ENCODE assay signal across 20 cellular contexts in the genomic region with DNA sequence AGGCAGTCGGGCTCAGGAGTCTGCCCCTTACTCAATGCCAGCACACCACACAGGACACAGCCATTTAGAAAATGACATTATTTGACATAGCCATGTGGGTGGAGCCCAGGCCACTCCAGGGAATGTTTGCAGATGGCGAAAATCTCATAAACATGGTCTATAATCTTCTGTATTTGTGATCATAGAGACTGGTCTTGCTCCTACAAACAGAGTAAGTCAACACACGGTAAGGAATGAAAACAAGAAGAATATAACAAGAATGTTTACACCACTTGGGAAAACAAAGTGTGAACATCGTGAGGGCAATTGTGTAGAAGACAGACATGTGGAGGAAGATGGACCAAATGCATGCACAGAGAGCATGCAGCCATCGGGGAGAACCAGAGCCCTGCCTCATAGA.
DNase-seq lines count a peak whose midpoint lies in the region; ATAC-seq, FAIRE-seq and TF ChIP-seq lines count a peak whose summit lies in the region.
"Had no signal": no experiment of that assay in that cellular context is flagged by ENCODE, and none has a peak within 500 bp of the region (broad histone marks: within the 10 kb centered on the region; RNA-seq: fewer than 3 reads in every experiment).

No MANE protein-coding gene starts in this region.

- H3K27me3 ChIP-seq in GM23338 (ENCODE audit: insufficient read depth) (no peaks in the 10 kb centered on the region), H1 (replicated peaks in 1 of 4; ENCODE audit: control insufficient read depth in 3 of 4, extremely low read depth in 1 of 4, insufficient read depth in 3 of 4, low read length in 3 of 4) (no peaks in the 10 kb centered on the region), neural progenitor cell (no peaks in the 10 kb centered on the region), HepG2 (ENCODE audit: control insufficient read depth in 1 of 2, insufficient read depth in 2 of 2, low read length in 2 of 2) (peaks cover 7 to 60% of the 10 kb centered on the region in 2 experiments; a peak in 3 of 5 replicates), lower lobe of right lung (ENCODE audit: low read depth) (no peaks in the 10 kb centered on the region)
- H3K27me3 ChIP-seq: BLaER1 treated with 17β-estradiol and CSF1 and Interleukin-3, amounts not matched to agents 10 nM and 100 nM had no signal

- H2BK12ac ChIP-seq in H1 (ENCODE audit: low read depth, low read length): no peak overlapping the region

- CTCF ChIA-PET in H1 (lab: Charles Lee; ENCODE audit: partially characterized antibody) (interaction anchor here (1.8 to 3.3 kb wide), 4 partner anchors 16 to 71 kb away, joined by 4 to 13 read pairs (median 10); partner anchors contain the start of gene SEMA5B), HepG2 (lab: Yijun Ruan, JAX; ENCODE audit: low intra/inter-chr PET ratio, low total read pairs) (no interaction called here)

- H4K91ac ChIP-seq in H1 (replicated peaks; ENCODE audit: insufficient read length, low read length): no peak overlapping the region

- H3K4me3 Mint-ChIP-seq in GM23338 (no peak overlapping the region; the same call in 2 of the 3 replicates), neural progenitor cell (no peak overlapping the region)
- H3K4me3 Mint-ChIP-seq: B cell; CD4-positive, CD25-positive, alpha-beta regulatory T cell; CD8-positive, alpha-beta memory T cell had no signal

- no peak overlapping the region for H2AFZ ChIP-seq in GM23338
- no peak overlapping the region for H2AFZ ChIP-seq in H1 (ENCODE audit: low read length)
- no peak overlapping the region for H2AFZ ChIP-seq in neural progenitor cell (replicated peaks)
- no peak overlapping the region for H2AFZ ChIP-seq in HepG2 (ENCODE audit: low read length)

- H2AK5ac ChIP-seq in H1 (ENCODE audit: low read depth, low read length): no peak overlapping the region

- H3K23ac ChIP-seq in H1 (ENCODE audit: insufficient read length): no peak overlapping the region

- no peak overlapping the region for H3K4ac ChIP-seq in H1 (replicated peaks; ENCODE audit: insufficient read length, low read depth, low read length)

- no peak overlapping the region for H3K56ac ChIP-seq in H1 (replicated peaks; ENCODE audit: insufficient read length, low read depth, low read length)

- POLR2A ChIA-PET in H1 (lab: Charles Lee; ENCODE audit: partially characterized antibody): no interaction called here
- POLR2A ChIA-PET in HepG2 (lab: Yijun Ruan, JAX): no interaction called here

- H3K27me3 Mint-ChIP-seq in GM23338 (ENCODE audit: insufficient read depth, low read depth, poor library complexity) (peaks cover 21% of the 10 kb centered on the region), neural progenitor cell (ENCODE audit: insufficient read depth, low read depth) (peaks cover 9% of the 10 kb centered on the region)

- in situ Hi-C loops in HepG2 (cut with HindIII; ENCODE audit: extremely low pct_ligation_motif_present, low pct_unique_long_range_greater_than_20kb): no loop called here

- H3K36me3 Mint-ChIP-seq in GM23338 (ENCODE audit: low read depth): peaks cover 4% of the 10 kb centered on the region; the same call in 1 of the 3 replicates
- H3K36me3 Mint-ChIP-seq in neural progenitor cell: peaks cover 15% of the 10 kb centered on the region
- H3K36me3 Mint-ChIP-seq: CD4-positive, CD25-positive, alpha-beta regulatory T cell; CD8-positive, alpha-beta memory T cell had no signal

- no peak for DNase-seq in GM23338 (ENCODE audit: low spot score)
- peak; percentile 47 for DNase-seq in NCI-H69 (lab: John Stamatoyannopoulos, UW)
- DNase-seq in H1 (ENCODE audit: low read depth in 1 of 2, low spot score in 2 of 2): no peak
- no peak for DNase-seq in neural progenitor cell (ENCODE audit: low spot score)
- DNase-seq in DMS114 treated with DMSO at 0.1 percent for 48 hours (lab: John Stamatoyannopoulos, UW; ENCODE audit: unreplicated experiment): no peak
- DNase-seq in HepG2 (ENCODE audit: low spot score): no peak
- DNase-seq in lower lobe of right lung: no peak
- DNase-seq: CD4-positive, CD25-positive, alpha-beta regulatory T cell; CD8-positive, alpha-beta memory T cell; COR-L47; DMS 273 treated with DMSO at 0.1 percent for 48 hours; IMR-90 had no signal

- ATAC-seq in GM23338 (no peak), HepG2 (no peak), lower lobe of right lung (no peak)
- ATAC-seq: K562 had no signal

- H3K9me2 ChIP-seq in GM23338 (ENCODE audit: insufficient read depth): no peaks in the 10 kb centered on the region

- H4K20me1 ChIP-seq in GM23338 (replicated peaks; ENCODE audit: insufficient read depth): no peaks in the 10 kb centered on the region
- peaks cover 0 to 2% of the 10 kb centered on the region in 2 experiments for H4K20me1 ChIP-seq in H1 (replicated peaks in 1 of 2; ENCODE audit: control insufficient read depth in 1 of 2, insufficient read depth in 2 of 2, low read length in 2 of 2)
- H4K20me1 ChIP-seq in neural progenitor cell (ENCODE audit: low read depth): no peaks in the 10 kb centered on the region
- H4K20me1 ChIP-seq in HepG2 (ENCODE audit: insufficient read depth, low read length): no peaks in the 10 kb centered on the region

- H3K9ac ChIP-seq in H1 (replicated peaks in 1 of 4; ENCODE audit: extremely low read depth in 1 of 4, low read depth in 3 of 4, low read length in 3 of 4): no peak overlapping the region
- no peak overlapping the region for H3K9ac ChIP-seq in neural progenitor cell
- no peak overlapping the region for H3K9ac ChIP-seq in HepG2 (ENCODE audit: insufficient read depth, low read depth, low read length)
- H3K9ac ChIP-seq: BLaER1 treated with 17β-estradiol and CSF1 and Interleukin-3, amounts not matched to agents 10 nM and 100 nM had no signal

- H2BK5ac ChIP-seq in H1 (ENCODE audit: low read depth, low read length): no peak overlapping the region

- intact Hi-C loops in HepG2 (cut with micrococcal nuclease; ENCODE audit: unreplicated experiment): no loop called here
- intact Hi-C loops in lower lobe of right lung (cut with DNase I): no loop called here

- no peak overlapping the region for H3K14ac ChIP-seq in H1 (ENCODE audit: insufficient read length)

- H3K27ac ChIP-seq in GM23338 (ENCODE audit: low read depth) (no peak overlapping the region), H1 (ENCODE audit: low read depth, low read length) (no peak overlapping the region), neural progenitor cell (no peak overlapping the region), HepG2 (ENCODE audit: extremely low read length, insufficient read depth, low read length) (no peak overlapping the region), lower lobe of right lung (no peak overlapping the region)
- H3K27ac ChIP-seq: BLaER1 treated with 17β-estradiol and CSF1 and Interleukin-3, amounts not matched to agents 10 nM and 100 nM; HL-60 had no signal

- no peaks in the 10 kb centered on the region for H3F3A ChIP-seq in GM23338 (replicated peaks; ENCODE audit: low read depth)
- no peaks in the 10 kb centered on the region for H3F3A ChIP-seq in neural progenitor cell (ENCODE audit: low read depth)

- no peaks in the 10 kb centered on the region; the same call in 1 of the 2 replicates for H3K23me2 ChIP-seq in H1 (ENCODE audit: low read depth, low read length)

- H3K4me2 ChIP-seq in GM23338 (peak overlapping the region; percentile 53; the same call in 1 of the 2 replicates), H1 (ENCODE audit: insufficient read depth in 1 of 2, low read depth in 2 of 2, low read length in 2 of 2) (no peak overlapping the region), neural progenitor cell (no peak overlapping the region), HepG2 (ENCODE audit: low read depth, low read length) (no peak overlapping the region)
- H3K4me2 ChIP-seq: BLaER1 treated with 17β-estradiol and CSF1 and Interleukin-3, amounts not matched to agents 10 nM and 100 nM had no signal

- TF ChIP-seq RAD21 in H1 (IDR thresholded peaks at IDR 0.05 in 1 of 2, conservative IDR thresholded peaks at IDR 0.05 in 1 of 2; ENCODE audit: low read depth in 2 of 2, low read length in 2 of 2) (no peak), HepG2 (CRISPR knock-in tag; IDR thresholded peaks at IDR 0.05) (no peak)

- peaks cover 45% of the 10 kb centered on the region for H3K4me1 ChIP-seq in GM23338 (ENCODE audit: insufficient read depth)
- peaks cover 1 to 28% (median 17%) of the 10 kb centered on the region in 4 experiments for H3K4me1 ChIP-seq in H1 (replicated peaks in 1 of 4; ENCODE audit: control insufficient read depth in 3 of 4, insufficient read depth in 4 of 4, low read length in 3 of 4)
- peaks cover 15% of the 10 kb centered on the region for H3K4me1 ChIP-seq in neural progenitor cell
- H3K4me1 ChIP-seq in HepG2 (ENCODE audit: insufficient read depth, low read length): no peaks in the 10 kb centered on the region
- H3K4me1 ChIP-seq in lower lobe of right lung: peaks cover 23% of the 10 kb centered on the region
- H3K4me1 ChIP-seq: BLaER1 treated with 17β-estradiol and CSF1 and Interleukin-3, amounts not matched to agents 10 nM and 100 nM had no signal

- H3K79me2 ChIP-seq in GM23338 (replicated peaks; ENCODE audit: insufficient read depth) (no peaks in the 10 kb centered on the region), H1 (ENCODE audit: control insufficient read depth in 1 of 2, insufficient read depth in 2 of 2, low read length in 2 of 2) (no peaks in the 10 kb centered on the region), neural progenitor cell (ENCODE audit: low read depth) (no peaks in the 10 kb centered on the region), HepG2 (ENCODE audit: insufficient read depth, low read length) (no peaks in the 10 kb centered on the region)

- H3K79me1 ChIP-seq in H1 (ENCODE audit: low read depth, low read length): no peaks in the 10 kb centered on the region

- H3K4me1 Mint-ChIP-seq in GM23338 (peaks cover 50% of the 10 kb centered on the region), neural progenitor cell (peaks cover 32% of the 10 kb centered on the region)
- H3K4me1 Mint-ChIP-seq: B cell; CD4-positive, CD25-positive, alpha-beta regulatory T cell; CD8-positive, alpha-beta memory T cell had no signal

- H2BK15ac ChIP-seq in H1 (ENCODE audit: low read length): no peak overlapping the region

- no peak for TF ChIP-seq CTCF in GM23338 (conservative IDR thresholded peaks at IDR 0.05; ENCODE audit: low read depth in 2 of 2)
- TF ChIP-seq CTCF in H1 (IDR thresholded peaks at IDR 0.05; ENCODE audit: control extremely low read depth in 1 of 3, insufficient read depth in 1 of 3, low read depth in 1 of 3, low read length in 3 of 3): no peak
- TF ChIP-seq CTCF in neural progenitor cell (IDR thresholded peaks at IDR 0.05): no peak
- no peak for TF ChIP-seq CTCF in HepG2 (CRISPR knock-in tag; IDR thresholded peaks at IDR 0.05)
- TF ChIP-seq CTCF in lower lobe of right lung (IDR thresholded peaks at IDR 0.05): no peak

- H2BK120ac ChIP-seq in H1 (replicated peaks; ENCODE audit: low read depth, low read length): no peak overlapping the region

- no peak overlapping the region for H2BK20ac ChIP-seq in H1 (ENCODE audit: low read length)

- H3K9me3 ChIP-seq in H1 (ENCODE audit: insufficient read depth in 2 of 2, low read depth in 1 of 2, low read length in 1 of 2) (no peaks in the 10 kb centered on the region), neural progenitor cell (ENCODE audit: low read depth) (no peaks in the 10 kb centered on the region), HepG2 (ENCODE audit: low read length) (no peaks in the 10 kb centered on the region), lower lobe of right lung (no peaks in the 10 kb centered on the region)
- H3K9me3 ChIP-seq: BLaER1 treated with 17β-estradiol and CSF1 and Interleukin-3, amounts not matched to agents 10 nM and 100 nM; HAP-1 had no signal

- no peak overlapping the region for H4K5ac ChIP-seq in H1 (ENCODE audit: insufficient read length, low read depth, low read length)

- no peak overlapping the region for H3K27ac Mint-ChIP-seq in GM23338
- peak overlapping the region; percentile 15 for H3K27ac Mint-ChIP-seq in neural progenitor cell
- H3K27ac Mint-ChIP-seq: B cell; CD4-positive, CD25-positive, alpha-beta regulatory T cell had no signal

- H4K8ac ChIP-seq in H1 (ENCODE audit: extremely low read depth, insufficient read depth, low read length): no peak overlapping the region

- no peak overlapping the region for H3K18ac ChIP-seq in H1 (ENCODE audit: extremely low read depth, low read length)

- BruUV-seq in HepG2 (replicated peaks; lab: Mats Ljungman, UMichigan): no TSS peak

- FAIRE-seq in H1 (lab: Jason Lieb, UNC) (peak; percentile 55), HepG2 (lab: Jason Lieb, UNC) (no peak)
- FAIRE-seq: G401.6, GM12891, GM18507, K562 had no signal

- WGBS in H1 (ENCODE audit: extremely low coverage in 1 of 2, insufficient coverage in 1 of 2, insufficient read length in 1 of 2, insufficient replicate concordance in 2 of 2, low coverage in 1 of 2, low lambda C conversion rate in 2 of 2, missing lambda C conversion rate in 1 of 2), 2 experiments: 87% methylated on average over 5 of the region's 5 CpGs; no CpG with 5 or more reads in 1 of the 2 experiments
- WGBS in HepG2 (ENCODE audit: low lambda C conversion rate): 5% methylated on average over 5 of the region's 5 CpGs

- H3K36me3 ChIP-seq in GM23338 (ENCODE audit: insufficient read depth) (no peaks in the 10 kb centered on the region), H1 (ENCODE audit: control insufficient read depth in 2 of 4, insufficient read depth in 4 of 4, low read length in 3 of 4) (no peaks in the 10 kb centered on the region; a peak in 1 of 8 replicates), neural progenitor cell (no peaks in the 10 kb centered on the region), HepG2 (replicated peaks in 1 of 2; ENCODE audit: control insufficient read depth in 1 of 2, insufficient read depth in 2 of 2, low read length in 2 of 2) (no peaks in the 10 kb centered on the region), lower lobe of right lung (no peaks in the 10 kb centered on the region)
- H3K36me3 ChIP-seq: BLaER1 treated with 17β-estradiol and CSF1 and Interleukin-3, amounts not matched to agents 10 nM and 100 nM; HAP-1 had no signal

- H3K4me3 ChIP-seq in GM23338 (no peak overlapping the region), H1 (ENCODE audit: extremely low read depth in 1 of 4, insufficient read depth in 2 of 4, low read depth in 3 of 4, low read length in 4 of 4) (no peak overlapping the region), neural progenitor cell (no peak overlapping the region), HepG2 (replicated peaks in 1 of 3; ENCODE audit: insufficient read depth in 1 of 3, low read depth in 2 of 3, low read length in 3 of 3) (no peak overlapping the region), lower lobe of right lung (no peak overlapping the region)
- H3K4me3 ChIP-seq: BLaER1 treated with 17β-estradiol and CSF1 and Interleukin-3, amounts not matched to agents 10 nM and 100 nM; HAP-1; K562 had no signal

- TF ChIP-seq POLR2A in H1 (IDR thresholded peaks at IDR 0.05; ENCODE audit: control extremely low read depth in 1 of 2, low read depth in 2 of 2, low read length in 2 of 2) (no peak), HepG2 (IDR thresholded peaks at IDR 0.05; ENCODE audit: insufficient read depth in 1 of 2, low read depth in 2 of 2, low read length in 2 of 2) (no peak)

- TF ChIP-seq EP300 in H1 (IDR thresholded peaks at IDR 0.05; ENCODE audit: borderline replicate concordance in 1 of 2, low read depth in 2 of 2, low read length in 2 of 2) (no peak), HepG2 (IDR thresholded peaks at IDR 0.05; ENCODE audit: low read depth in 2 of 2, low read length in 2 of 2) (no peak), HepG2 (CRISPR knock-in tag; IDR thresholded peaks at IDR 0.05; ENCODE audit: borderline replicate concordance) (no peak)

- H3K9me3 Mint-ChIP-seq in GM23338 (no peaks in the 10 kb centered on the region), neural progenitor cell (no peaks in the 10 kb centered on the region)
- H3K9me3 Mint-ChIP-seq: CD8-positive, alpha-beta memory T cell had no signal
